Comparison of ENCODE assay signal across 22 cellular contexts in the genomic region with DNA sequence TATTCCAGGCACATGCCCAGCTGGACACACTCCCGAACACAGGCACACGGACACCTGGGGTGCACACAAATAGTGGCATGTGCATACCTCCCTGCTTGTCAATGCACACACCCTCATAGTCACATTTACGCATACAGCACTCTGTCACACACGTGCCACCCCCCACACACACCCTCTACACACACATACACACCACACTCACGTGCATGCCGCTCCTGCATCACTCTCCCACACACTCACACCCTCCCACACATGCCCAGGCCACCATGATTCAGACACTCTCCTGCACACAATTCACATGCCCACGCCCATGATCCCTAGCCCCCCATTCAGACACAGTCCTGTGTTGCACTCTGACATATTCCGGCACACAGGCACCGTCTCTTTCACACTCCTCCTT. TPM values are rescaled to one million over a fixed set of nuclear protein-coding genes. Genes with fewer than 3 reads are reported as not detected.
"Had no signal": no experiment of that assay in that cellular context is flagged by ENCODE, and none has a peak within 500 bp of the region (broad histone marks: within the 10 kb centered on the region; RNA-seq: fewer than 3 reads in every experiment).

No MANE protein-coding gene starts in this region.

- H3K27ac ChIP-seq: body of pancreas, esophagus muscularis mucosa, hepatocyte, lower lobe of right lung, testis had no signal

- H3K36me3 Mint-ChIP-seq: activated CD4-positive, alpha-beta memory T cell treated with anti-CD3 and anti-CD28 coated beads for 36 hours; immature natural killer cell; type B pancreatic cell had no signal

- DNase-seq: activated CD4-positive, alpha-beta memory T cell treated with anti-CD3 and anti-CD28 coated beads for 36 hours; activated CD4-positive, alpha-beta T cell treated with anti-CD3 and anti-CD28 coated beads for 48 hours; activated effector memory CD4-positive, alpha-beta T cell treated with anti-CD3 and anti-CD28 coated beads, Interleukin-2, amount 50 U/mL, for 16 hours; activated naive CD4-positive, alpha-beta T cell treated with anti-CD3 and anti-CD28 coated beads, Interleukin-2, amount 50 U/mL, for 16 hours; activated naive CD8-positive, alpha-beta T cell treated with anti-CD3 and anti-CD28 coated beads, Interleukin-2, amount 50 U/mL, for 24 hours; activated T-cell treated with anti-CD3 and anti-CD28 coated beads, Interleukin-2, amount 50 U/mL, for 72 hours; body of pancreas; effector memory CD8-positive, alpha-beta T cell; glutamatergic neuron; immature natural killer cell; lower lobe of right lung; mesendoderm; mucosa of descending colon; retina; stimulated activated CD4-positive, alpha-beta T cell treated with anti-CD3 and anti-CD28 coated beads, Interleukin-12 subunit alpha, Interleukin-12 subunit beta, amount 100 ng/mL, for 4 hours; stimulated activated CD4-positive, alpha-beta T cell treated with anti-CD3 and anti-CD28 coated beads, Interleukin-4, amount 100 ng/mL, for 4 hours; testis had no signal

- H3K27me3 ChIP-seq: body of pancreas, esophagus muscularis mucosa, hepatocyte, testis had no signal

- H3K4me1 ChIP-seq: testis had no signal

- H3K4me1 Mint-ChIP-seq: immature natural killer cell had no signal

- H3K27me3 Mint-ChIP-seq: activated naive CD8-positive, alpha-beta T cell treated with anti-CD3 and anti-CD28 coated beads, Interleukin-2, amount 50 U/mL, for 24 hours; type B pancreatic cell had no signal

- H3K9me3 Mint-ChIP-seq: activated CD4-positive, alpha-beta memory T cell treated with anti-CD3 and anti-CD28 coated beads for 36 hours; activated naive CD8-positive, alpha-beta T cell treated with anti-CD3 and anti-CD28 coated beads, Interleukin-2, amount 50 U/mL, for 24 hours; activated T-cell treated with anti-CD3 and anti-CD28 coated beads, Interleukin-2, amount 50 U/mL, for 72 hours; effector memory CD8-positive, alpha-beta T cell; immature natural killer cell; type B pancreatic cell had no signal

- ATAC-seq: activated naive CD8-positive, alpha-beta T cell treated with anti-CD3 and anti-CD28 coated beads, Interleukin-2, amount 50 U/mL, for 24 hours; activated T-cell treated with anti-CD3 and anti-CD28 coated beads, Interleukin-2, amount 50 U/mL, for 72 hours; body of pancreas; effector memory CD8-positive, alpha-beta T cell; left lobe of liver; lower lobe of right lung; mucosa of descending colon had no signal

- H3K27ac Mint-ChIP-seq: activated CD4-positive, alpha-beta memory T cell treated with anti-CD3 and anti-CD28 coated beads for 36 hours; activated naive CD8-positive, alpha-beta T cell treated with anti-CD3 and anti-CD28 coated beads, Interleukin-2, amount 50 U/mL, for 24 hours; activated T-cell treated with anti-CD3 and anti-CD28 coated beads, Interleukin-2, amount 50 U/mL, for 72 hours; effector memory CD8-positive, alpha-beta T cell; immature natural killer cell; type B pancreatic cell had no signal

- H3K4me3 Mint-ChIP-seq: activated CD4-positive, alpha-beta memory T cell treated with anti-CD3 and anti-CD28 coated beads for 36 hours; activated naive CD8-positive, alpha-beta T cell treated with anti-CD3 and anti-CD28 coated beads, Interleukin-2, amount 50 U/mL, for 24 hours; activated T-cell treated with anti-CD3 and anti-CD28 coated beads, Interleukin-2, amount 50 U/mL, for 72 hours; effector memory CD8-positive, alpha-beta T cell; immature natural killer cell; type B pancreatic cell had no signal

- H3K9me3 ChIP-seq: body of pancreas, esophagus muscularis mucosa, lower lobe of right lung, mucosa of descending colon, testis had no signal

- H3K4me3 ChIP-seq: body of pancreas, esophagus muscularis mucosa, hepatocyte, lower lobe of right lung, mucosa of descending colon, testis had no signal

RNA-seq across cellular contexts. Expression of a gene that starts 13.0 kb away (rescaled TPM):
- total RNA-seq: activated CD4-positive, alpha-beta memory T cell treated with anti-CD3 and anti-CD28 coated beads for 36 hours; T-helper 2 cell treated with Interferon-gamma antibody and Interleukin-4, amounts not matched to agents 100 ng/mL and 5 ng/mL, for 36 hours had no signal
